Comparison of ENCODE assay signal across 1 cellular context in genomic region chr13:40331802-40332201, GRCh38.
A peak's percentile ranks its signal among the peaks of the same experiment; 100 is the strongest.
TF ChIP-seq lines count a peak whose summit lies in the region.

No MANE protein-coding gene starts in this region.

TF ChIP-seq in HepG2, 621 proteins besides CTCF, POLR2A, EP300 and RAD21 (continued from another document):
- TF ChIP-seq THRA (CRISPR knock-in tag; IDR thresholded peaks at IDR 0.05; ENCODE audit: borderline replicate concordance) (no peak), FUBP1 (CRISPR knock-in tag; IDR thresholded peaks at IDR 0.05; ENCODE audit: borderline replicate concordance) (no peak), PATZ1 (CRISPR knock-in tag; IDR thresholded peaks at IDR 0.05) (peak; percentile 48), ZNF749 (CRISPR knock-in tag; IDR thresholded peaks at IDR 0.05; ENCODE audit: borderline replicate concordance) (no peak), ZNF280B (CRISPR knock-in tag; IDR thresholded peaks at IDR 0.05; ENCODE audit: borderline replicate concordance) (no peak), ZNF354B (CRISPR knock-in tag; IDR thresholded peaks at IDR 0.05) (no peak), ZBTB39 (CRISPR knock-in tag; IDR thresholded peaks at IDR 0.05) (no peak), FOXP4 (CRISPR knock-in tag; IDR thresholded peaks at IDR 0.05) (peak; percentile 40; the same call in 1 of the 2 replicates), AFF4 (CRISPR knock-in tag; IDR thresholded peaks at IDR 0.05) (no peak)
